22 cellular contexts compared by ENCODE assay signal in genomic region chr17:67312265-67312664, GRCh38. TPM values are rescaled to one million over a fixed set of nuclear protein-coding genes. Genes with fewer than 3 reads are reported as not detected.
DNase-seq lines count a peak whose midpoint lies in the region; ATAC-seq and TF ChIP-seq lines count a peak whose summit lies in the region.
"Had no signal": no experiment of that assay in that cellular context is flagged by ENCODE, and none has a peak within 500 bp of the region (broad histone marks: within the 10 kb centered on the region; RNA-seq: fewer than 3 reads in every experiment).

No MANE protein-coding gene starts in this region.

- no peak for TF ChIP-seq CTCF in CD4-positive, alpha-beta T cell (IDR thresholded peaks at IDR 0.05)

- H3K4me3 ChIP-seq in BLaER1 treated with 17β-estradiol and CSF1 and Interleukin-3, amounts not matched to agents 10 nM and 100 nM, result peak overlapping the region in 2 of 10 experiments; percentile 8 to 11; a peak in 1 of 20 replicates
- H3K4me3 ChIP-seq: esophagus squamous epithelium, GM23248, suprapubic skin, vagina had no signal

- H3K36me3 ChIP-seq in BLaER1 treated with 17β-estradiol and CSF1 and Interleukin-3, amounts not matched to agents 10 nM and 100 nM, result no peaks in the 10 kb centered on the region
- H3K36me3 ChIP-seq: esophagus squamous epithelium, suprapubic skin, vagina, WERI-Rb-1 had no signal

- no peaks in the 10 kb centered on the region for H3K9me3 ChIP-seq in BLaER1 treated with 17β-estradiol and CSF1 and Interleukin-3, amounts not matched to agents 10 nM and 100 nM (replicated peaks in 1 of 11)
- no peaks in the 10 kb centered on the region for H3K9me3 ChIP-seq in CD4-positive, alpha-beta T cell (ENCODE audit: control insufficient read depth, low read length)
- H3K9me3 ChIP-seq: esophagus squamous epithelium, suprapubic skin, vagina had no signal

- peak overlapping the region; percentile 58 to 93 (median 79) for H3K4me2 ChIP-seq in BLaER1 treated with 17β-estradiol and CSF1 and Interleukin-3, amounts not matched to agents 10 nM and 100 nM

- no peak overlapping the region for H3K4me3 Mint-ChIP-seq in CD4-positive, alpha-beta T cell
- no peak overlapping the region for H3K4me3 Mint-ChIP-seq in activated CD4-positive, alpha-beta T cell treated with anti-CD3 and anti-CD28 coated beads, Interleukin-2, amount 10 ng/mL, durations not matched to agents 7 days and 5 days
- H3K4me3 Mint-ChIP-seq: nephron progenitor cell had no signal

- H3K27ac Mint-ChIP-seq in CD4-positive, alpha-beta T cell, result no peak overlapping the region
- no peak overlapping the region for H3K27ac Mint-ChIP-seq in activated CD4-positive, alpha-beta T cell treated with anti-CD3 and anti-CD28 coated beads, Interleukin-2, amount 10 ng/mL, durations not matched to agents 7 days and 5 days
- H3K27ac Mint-ChIP-seq: nephron progenitor cell had no signal

- no peaks in the 10 kb centered on the region for H3K4me1 Mint-ChIP-seq in CD4-positive, alpha-beta T cell (ENCODE audit: low read depth)
- H3K4me1 Mint-ChIP-seq in activated CD4-positive, alpha-beta T cell treated with anti-CD3 and anti-CD28 coated beads, Interleukin-2, amount 10 ng/mL, durations not matched to agents 7 days and 5 days, result no peaks in the 10 kb centered on the region
- H3K4me1 Mint-ChIP-seq: nephron progenitor cell had no signal

- POLR2A ChIA-PET in CD4-positive, alpha-beta T cell (lab: Charles Lee), result no interaction called here
- POLR2A ChIA-PET in activated CD4-positive, alpha-beta T cell treated with anti-CD3 and anti-CD28 coated beads, Interleukin-2, amount 10 ng/mL, durations not matched to agents 7 days and 5 days (lab: Charles Lee), result no interaction called here

- intact Hi-C loops in CD4-positive, alpha-beta T cell (cut with DNase I, micrococcal nuclease), result no loop called here

- no peaks in the 10 kb centered on the region for H3K9me3 Mint-ChIP-seq in CD4-positive, alpha-beta T cell
- H3K9me3 Mint-ChIP-seq in activated CD4-positive, alpha-beta T cell treated with anti-CD3 and anti-CD28 coated beads, Interleukin-2, amount 10 ng/mL, durations not matched to agents 7 days and 5 days, result no peaks in the 10 kb centered on the region
- H3K9me3 Mint-ChIP-seq: nephron progenitor cell had no signal

- H3K4me1 ChIP-seq in BLaER1 treated with 17β-estradiol and CSF1 and Interleukin-3, amounts not matched to agents 10 nM and 100 nM, result peaks cover 15 to 45% (median 27%) of the 10 kb centered on the region in 10 experiments
- H3K4me1 ChIP-seq: esophagus squamous epithelium, suprapubic skin, vagina had no signal

- no peak for ATAC-seq in CD4-positive, alpha-beta T cell (ENCODE audit: poor library complexity)
- no peak for ATAC-seq in GM18870 (IDR thresholded peaks at IDR 0.05; ENCODE audit: unreplicated experiment)

- peak overlapping the region in 9 of 11 experiments; percentile 1 to 83 (median 55); a peak in 15 of 22 replicates for H3K27ac ChIP-seq in BLaER1 treated with 17β-estradiol and CSF1 and Interleukin-3, amounts not matched to agents 10 nM and 100 nM
- H3K27ac ChIP-seq in CD4-positive, alpha-beta T cell (ENCODE audit: low read depth, low read length), result no peak overlapping the region
- H3K27ac ChIP-seq: esophagus squamous epithelium, GM23248, suprapubic skin, vagina, WERI-Rb-1 had no signal

- H3K36me3 Mint-ChIP-seq in CD4-positive, alpha-beta T cell (ENCODE audit: low read depth), result no peaks in the 10 kb centered on the region
- H3K36me3 Mint-ChIP-seq in activated CD4-positive, alpha-beta T cell treated with anti-CD3 and anti-CD28 coated beads, Interleukin-2, amount 10 ng/mL, durations not matched to agents 7 days and 5 days (ENCODE audit: low read depth), result no peaks in the 10 kb centered on the region

- peak overlapping the region in 4 of 11 experiments; percentile 36 to 61 (median 52); a peak in 7 of 22 replicates for H3K9ac ChIP-seq in BLaER1 treated with 17β-estradiol and CSF1 and Interleukin-3, amounts not matched to agents 10 nM and 100 nM
- H3K9ac ChIP-seq: GM23248 had no signal

- peak; percentile 21 for DNase-seq in HT1080 (ENCODE audit: low read depth)
- DNase-seq in dermis microvascular lymphatic vessel endothelial cell (ENCODE audit: low read depth in 2 of 2), result peak; percentile 59 to 69
- DNase-seq in medulla oblongata (ENCODE audit: extremely low spot score), result peak; percentile 31
- DNase-seq in CD4-positive, alpha-beta T cell, result no peak
- DNase-seq in activated CD4-positive, alpha-beta T cell treated with anti-CD3 and anti-CD28 coated beads, Interleukin-2, amount 10 ng/mL, durations not matched to agents 7 days and 5 days, result no peak
- DNase-seq: activated CD4-positive, alpha-beta T cell treated with anti-CD3 and anti-CD28 coated beads, Interleukin-2, amount 50 U/mL, for 48 hours; activated effector memory CD4-positive, alpha-beta T cell treated with Interleukin-2 at 50 U/mL for 16 hours; DMS79 treated with DMSO at 0.1 percent for 48 hours; effector memory CD4-positive, alpha-beta T cell; esophagus squamous epithelium; GM23248; Karpas-422; NCI-H1417 treated with DMSO at 0.1 percent for 48 hours; NCI-H510A; nephron progenitor cell; NK-92 treated with Interleukin-12 subunit alpha and Interleukin-12 subunit beta, amount 100 ng/mL, for 24 hours; stimulated activated CD4-positive, alpha-beta T cell treated with anti-CD3 and anti-CD28 coated beads, Interleukin-1b, Interleukin-23, amount 100 ng/mL, for 48 hours; WERI-Rb-1 had no signal

- H3K27me3 ChIP-seq in BLaER1 treated with 17β-estradiol and CSF1 and Interleukin-3, amounts not matched to agents 10 nM and 100 nM, result no peaks in the 10 kb centered on the region
- no peaks in the 10 kb centered on the region for H3K27me3 ChIP-seq in CD4-positive, alpha-beta T cell (ENCODE audit: control insufficient read depth, insufficient read depth, low read length)
- H3K27me3 ChIP-seq: suprapubic skin, vagina had no signal

- no peaks in the 10 kb centered on the region for H4K20me1 ChIP-seq in BLaER1 treated with 17β-estradiol and CSF1 and Interleukin-3, amounts not matched to agents 10 nM and 100 nM

- H3K27me3 Mint-ChIP-seq in CD4-positive, alpha-beta T cell, result no peaks in the 10 kb centered on the region
- no peaks in the 10 kb centered on the region for H3K27me3 Mint-ChIP-seq in activated CD4-positive, alpha-beta T cell treated with anti-CD3 and anti-CD28 coated beads, Interleukin-2, amount 10 ng/mL, durations not matched to agents 7 days and 5 days

- CTCF ChIA-PET in CD4-positive, alpha-beta T cell (lab: Charles Lee), result no interaction called here
- CTCF ChIA-PET in activated CD4-positive, alpha-beta T cell treated with anti-CD3 and anti-CD28 coated beads, Interleukin-2, amount 10 ng/mL, durations not matched to agents 7 days and 5 days (lab: Charles Lee), result no interaction called here

RNA-seq across cellular contexts. Expression of gene PSMD12, which starts 54.1 kb away (rescaled TPM):
- total RNA-seq in HT1080 (2014; rRNA removed; shearing (Covaris generic)), result 41.6 and 54.9 TPM in 2 replicates
- polyA plus RNA-seq in HT1080 (2015; cell fraction: cytosol; rRNA removed), result 91.3 and 108 TPM in 2 replicates
- polyA plus RNA-seq in HT1080 (2015; cell fraction: nucleus; rRNA removed), result 84.9 and 99.0 TPM in 2 replicates
- total RNA-seq in dermis microvascular lymphatic vessel endothelial cell, result 22.5 and 24.1 TPM in 2 replicates
- 10 to 100 TPM; 49.3 to 52.5 TPM for total RNA-seq in CD4-positive, alpha-beta T cell
- total RNA-seq in activated CD4-positive, alpha-beta T cell treated with anti-CD3 and anti-CD28 coated beads, Interleukin-2, amount 10 ng/mL, durations not matched to agents 7 days and 5 days, result 10 to 100 TPM; 42.4 to 47.5 TPM

Comparison
In these comparisons a context has a peak if more than half of its experiments do, and no peak if none do; other contexts are left out.
1. DNase-seq: peak in HT1080 (single experiment), dermis microvascular lymphatic vessel endothelial cell (2 of 2) and medulla oblongata (single experiment); none in CD4-positive, alpha-beta T cell (0 of 10) and activated CD4-positive, alpha-beta T cell treated with anti-CD3 and anti-CD28 coated beads, Interleukin-2, amount 10 ng/mL, durations not matched to agents 7 days and 5 days (single experiment).